In the genomic region with DNA sequence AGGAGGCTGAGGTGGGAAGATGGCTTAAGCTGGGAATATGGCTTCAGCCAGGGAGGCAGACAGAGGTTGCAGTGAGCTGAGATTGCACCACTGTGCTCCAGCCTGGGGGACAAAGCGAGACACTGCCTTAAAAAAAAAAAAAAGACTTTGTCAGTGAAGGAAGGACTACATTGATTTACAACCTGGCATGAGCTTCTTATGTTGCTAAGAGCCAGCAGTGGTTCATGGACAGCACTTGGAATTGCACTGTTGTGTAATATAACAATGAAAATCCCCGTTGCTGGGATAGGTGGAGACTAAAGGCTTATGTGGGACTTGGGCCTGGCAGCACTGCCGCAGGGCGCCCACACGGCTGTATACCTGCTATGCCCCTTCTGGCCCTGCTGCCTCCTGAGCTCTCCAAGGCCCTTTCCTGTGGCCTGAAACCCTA, we compare ENCODE assay signal across 17 cellular contexts. TPM values are rescaled to one million over a fixed set of nuclear protein-coding genes. Genes with fewer than 3 reads are reported as not detected.
DNase-seq lines count a peak whose midpoint lies in the region; ATAC-seq and TF ChIP-seq lines count a peak whose summit lies in the region.
"Had no signal": no experiment of that assay in that cellular context is flagged by ENCODE, and none has a peak within 500 bp of the region (broad histone marks: within the 10 kb centered on the region; RNA-seq: fewer than 3 reads in every experiment).

No MANE protein-coding gene starts in this region.

- H3K4me3 ChIP-seq in GM23248 (no peak overlapping the region), adrenal gland (no peak overlapping the region), gastrocnemius medialis (no peak overlapping the region)
- H3K4me3 ChIP-seq: BLaER1, GM23338, ovary, thoracic aorta had no signal

- H3F3A ChIP-seq in GM23248 (ENCODE audit: insufficient read depth): no peaks in the 10 kb centered on the region; the same call in 1 of the 2 replicates

- 59 to 75% methylated on average over 5 of the region's 5 CpGs for WGBS in GM23248 (ENCODE audit: low coverage in 1 of 2, low lambda C conversion rate in 2 of 2, missing lambda C conversion rate in 2 of 2), 2 experiments
- WGBS in adrenal gland, 4 donors: 27 to 41% (median 37%) methylated on average over 5 of the region's 5 CpGs

- H3K36me3 ChIP-seq in GM23248 (ENCODE audit: low read depth) (no peaks in the 10 kb centered on the region), adrenal gland (replicated peaks in 1 of 2) (no peaks in the 10 kb centered on the region), gastrocnemius medialis (no peaks in the 10 kb centered on the region)
- H3K36me3 ChIP-seq: BLaER1, ovary, thoracic aorta had no signal

- H3K9me2 ChIP-seq in GM23248 (ENCODE audit: insufficient read depth): no peaks in the 10 kb centered on the region

- H3K9me3 ChIP-seq in GM23248 (ENCODE audit: low read depth) (no peaks in the 10 kb centered on the region), adrenal gland (replicated peaks in 1 of 3) (no peaks in the 10 kb centered on the region), gastrocnemius medialis (no peaks in the 10 kb centered on the region)
- H3K9me3 ChIP-seq: BLaER1, ovary, thoracic aorta had no signal

- ATAC-seq in gastrocnemius medialis: peak; percentile 70 to 73
- ATAC-seq in GM21737 (IDR thresholded peaks at IDR 0.05; ENCODE audit: unreplicated experiment): no peak
- ATAC-seq in stimulated activated naive CD8-positive, alpha-beta T cell treated with anti-CD3 and anti-CD28 coated beads, Interleukin-15, Interleukin-2, amounts not matched to agents 100 U/mL and 50 U/mL, for 24 hours: no peak
- ATAC-seq: GM23338, Panc1 had no signal

- no peaks in the 10 kb centered on the region for H4K20me1 ChIP-seq in GM23248 (ENCODE audit: insufficient read depth)
- H4K20me1 ChIP-seq: BLaER1 had no signal

- no peak overlapping the region for H3K27ac ChIP-seq in GM23248
- H3K27ac ChIP-seq in adrenal gland: peak overlapping the region in 2 of 5 donors; percentile 56 to 60
- H3K27ac ChIP-seq in gastrocnemius medialis: peak overlapping the region in 3 of 4 donors; percentile 13 to 41 (median 18)
- H3K27ac ChIP-seq: BLaER1, ovary, thoracic aorta had no signal

- DNase-seq in GM23248: peak; percentile 46
- DNase-seq in adrenal gland: peak; percentile 38 to 79 (median 67)
- peak; percentile 47 for DNase-seq in left kidney (ENCODE audit: low read depth, low spot score)
- DNase-seq in gastrocnemius medialis: peak in 1 of 2 donors; percentile 50
- no peak for DNase-seq in stimulated activated naive CD8-positive, alpha-beta T cell treated with anti-CD3 and anti-CD28 coated beads, Interleukin-15, Interleukin-2, amounts not matched to agents 100 U/mL and 50 U/mL, for 24 hours
- DNase-seq in NCI-H2171 treated with DMSO at 0.1 percent for 48 hours (lab: John Stamatoyannopoulos, UW): no peak
- DNase-seq: activated CD4-positive, alpha-beta T cell treated with anti-CD3 and anti-CD28 coated beads, Interleukin-2, amount 50 U/mL, for 4 hours; activated naive CD4-positive, alpha-beta T cell treated with anti-CD3 and anti-CD28 coated beads for 36 hours; KBM-7; NCI-H2081; NCI-H526 treated with DMSO at 0.1 percent for 48 hours; ovary had no signal

- H3K4me1 ChIP-seq in GM23248 (ENCODE audit: insufficient read depth): peaks cover 12% of the 10 kb centered on the region
- H3K4me1 ChIP-seq in adrenal gland (replicated peaks in 1 of 2): peaks cover 7 to 25% of the 10 kb centered on the region in 2 donors
- H3K4me1 ChIP-seq in gastrocnemius medialis: peaks cover 14 to 27% of the 10 kb centered on the region in 2 donors

- no peak overlapping the region for H2AFZ ChIP-seq in GM23248
- H2AFZ ChIP-seq: GM23338 had no signal

- peak in 1 of 6 experiments; percentile 24 for TF ChIP-seq CTCF in adrenal gland (IDR thresholded peaks at IDR 0.05)
- TF ChIP-seq CTCF in gastrocnemius medialis (IDR thresholded peaks at IDR 0.05 in 4 of 5, conservative IDR thresholded peaks at IDR 0.05 in 1 of 5): no peak

- in situ Hi-C loops in GM23248 (cut with MboI) (no loop called here), gastrocnemius medialis (cut with MboI; ENCODE audit: low sequenced_read_pairs in 4 of 4) (no loop called here)

- H3K4me2 ChIP-seq in GM23248 (ENCODE audit: unreplicated experiment): no peak overlapping the region
- H3K4me2 ChIP-seq: BLaER1, GM23338 had no signal

- TF ChIP-seq POLR2A in adrenal gland (IDR thresholded peaks at IDR 0.05) (no peak), gastrocnemius medialis (IDR thresholded peaks at IDR 0.05) (no peak)

- H3K9ac ChIP-seq in GM23248: no peak overlapping the region
- H3K9ac ChIP-seq: BLaER1 had no signal

- intact Hi-C loops in adrenal gland (cut with DNase I) (no loop called here), gastrocnemius medialis (cut with DNase I; ENCODE audit: low total_unique reads) (no loop called here)

- H3K27me3 ChIP-seq in GM23248 (replicated peaks; ENCODE audit: insufficient read depth) (no peaks in the 10 kb centered on the region), adrenal gland (no peaks in the 10 kb centered on the region), gastrocnemius medialis (no peaks in the 10 kb centered on the region)
- H3K27me3 ChIP-seq: ovary had no signal

- no peaks in the 10 kb centered on the region for H3K79me2 ChIP-seq in GM23248 (ENCODE audit: insufficient read depth)

RNA-seq across cellular contexts. Expression of a gene that starts 14.1 kb away (rescaled TPM):
- total RNA-seq in GM23248 (2014; rRNA removed; shearing (Covaris generic)): 10.6 and 11.1 TPM in 2 replicates
- polyA plus RNA-seq in GM23248 (2016; fragmentation: Nextera tagmentation; extraction: Ambion mirVana): 4.8 and 5.4 TPM in 2 replicates
- 1 to 10 TPM in 7 of 8 donors, under 1 TPM in 1; 0.91 to 3.0 (median 1.7) TPM for total RNA-seq in adrenal gland
- 1 to 10 TPM in 2 of 3 donors, under 1 TPM in 1; 0.77 to 3.9 (median 2.1) TPM for polyA plus RNA-seq in adrenal gland
- 1 to 10 TPM; 1.5 to 7.9 (median 6.9) TPM for total RNA-seq in gastrocnemius medialis

RNA-seq across cellular contexts. Expression of a gene that starts 26.6 kb away (rescaled TPM):
- 19.9 and 25.5 TPM in 2 replicates for total RNA-seq in GM23248 (2014; rRNA removed; shearing (Covaris generic))
- polyA plus RNA-seq in GM23248 (2016; fragmentation: Nextera tagmentation; extraction: Ambion mirVana): 6.5 and 7.7 TPM in 2 replicates
- total RNA-seq in adrenal gland: 10 to 100 TPM; 38.2 to 49.2 (median 41.8) TPM
- polyA plus RNA-seq in adrenal gland: 10 to 100 TPM; 20.6 to 52.4 (median 24.3) TPM
- 10 to 100 TPM; 29.4 to 51.1 (median 41.8) TPM for total RNA-seq in gastrocnemius medialis

RNA-seq across cellular contexts. Expression of a gene that starts 26.9 kb away (rescaled TPM):
- total RNA-seq in GM23248 (2014; rRNA removed; shearing (Covaris generic)): 215 and 287 TPM in 2 replicates
- polyA plus RNA-seq in GM23248 (2016; fragmentation: Nextera tagmentation; extraction: Ambion mirVana) (511 and 522 TPM in 2 replicates), adrenal gland (100 to 1,000 TPM; 393 to 826 (median 646) TPM)
- total RNA-seq in adrenal gland (100 to 1,000 TPM; 215 to 452 (median 276) TPM), gastrocnemius medialis (100 to 1,000 TPM; 377 to 495 (median 491) TPM)

RNA-seq across cellular contexts. Expression of a gene that starts 36.1 kb away (rescaled TPM):
- total RNA-seq in GM23248 (2014; rRNA removed; shearing (Covaris generic)): 1.3 and 3.8 TPM in 2 replicates
- polyA plus RNA-seq in GM23248 (2016; fragmentation: Nextera tagmentation; extraction: Ambion mirVana): 9.8 and 11.3 TPM in 2 replicates
- 10 to 100 TPM in 1 of 8 donors, 1 to 10 TPM in 7; 4.9 to 13.8 (median 9.0) TPM for total RNA-seq in adrenal gland
- 1 to 10 TPM; 5.5 to 7.1 (median 5.8) TPM for polyA plus RNA-seq in adrenal gland
- total RNA-seq in gastrocnemius medialis: 1 to 10 TPM; 2.0 to 4.4 (median 3.0) TPM

RNA-seq across cellular contexts. Expression of a gene that starts 57.9 kb away (rescaled TPM):
- 51.5 and 60.8 TPM in 2 replicates for total RNA-seq in GM23248 (2014; rRNA removed; shearing (Covaris generic))
- polyA plus RNA-seq in GM23248 (2016; fragmentation: Nextera tagmentation; extraction: Ambion mirVana): 66.5 and 67.9 TPM in 2 replicates
- 100 to 1,000 TPM in 1 of 8 donors, 10 to 100 TPM in 7; 33.4 to 112 (median 62.9) TPM for total RNA-seq in adrenal gland
- 100 to 1,000 TPM in 2 of 3 donors, 10 to 100 TPM in 1; 20.6 to 124 (median 114) TPM for polyA plus RNA-seq in adrenal gland
- 100 to 1,000 TPM in 1 of 4 donors, 10 to 100 TPM in 3; 62.8 to 111 (median 68.0) TPM for total RNA-seq in gastrocnemius medialis

Comparison
In these comparisons a context has a peak if more than half of its experiments do, and no peak if none do; other contexts are left out.
1. DNase-seq: peak in GM23248 (single experiment), adrenal gland (7 of 7) and left kidney (single experiment); none in stimulated activated naive CD8-positive, alpha-beta T cell treated with anti-CD3 and anti-CD28 coated beads, Interleukin-15, Interleukin-2, amounts not matched to agents 100 U/mL and 50 U/mL, for 24 hours (single experiment) and NCI-H2171 treated with DMSO at 0.1 percent for 48 hours (single experiment).
2. ATAC-seq: peak in gastrocnemius medialis (2 of 2); none in GM21737 (single experiment) and stimulated activated naive CD8-positive, alpha-beta T cell treated with anti-CD3 and anti-CD28 coated beads, Interleukin-15, Interleukin-2, amounts not matched to agents 100 U/mL and 50 U/mL, for 24 hours (single experiment).